ENCODE assay signal across 1 cellular context in the genomic region with DNA sequence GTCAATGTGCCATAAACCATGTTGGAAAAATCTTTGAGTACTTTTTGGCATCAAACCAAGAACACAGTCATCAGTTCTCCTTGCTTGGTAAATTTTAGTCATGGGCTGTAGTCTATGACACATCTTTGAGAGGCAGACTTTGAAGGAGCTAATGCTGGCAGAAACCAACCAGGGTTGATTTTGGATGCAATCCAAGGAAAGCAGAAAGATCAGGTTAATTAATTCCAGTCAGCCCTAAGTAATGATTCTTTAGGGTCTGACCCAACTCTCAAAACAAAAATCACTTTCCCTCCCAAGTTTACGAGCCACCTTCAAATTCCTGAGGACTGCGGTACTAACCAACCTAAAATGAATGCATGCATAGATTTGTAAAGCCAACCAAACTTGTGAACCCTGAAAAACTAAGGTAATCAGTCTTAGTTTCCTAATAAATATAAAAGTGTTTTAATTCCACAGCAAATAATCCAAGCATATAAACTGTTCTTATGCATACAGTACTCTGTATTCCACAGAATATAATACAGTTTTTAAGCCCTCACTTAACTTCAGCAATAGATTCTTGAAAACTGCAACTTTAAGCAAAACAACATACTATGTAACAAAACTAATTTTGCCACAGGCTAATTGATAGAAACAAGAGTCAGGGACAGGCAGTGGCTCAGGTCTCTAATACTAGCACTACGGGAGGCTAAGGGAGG.
TF ChIP-seq lines count a peak whose summit lies in the region.

No MANE protein-coding gene starts in this region.

TF ChIP-seq in HepG2, 621 proteins besides CTCF, POLR2A, EP300 and RAD21 (continued from another document):
- TF ChIP-seq, protein P1, sequence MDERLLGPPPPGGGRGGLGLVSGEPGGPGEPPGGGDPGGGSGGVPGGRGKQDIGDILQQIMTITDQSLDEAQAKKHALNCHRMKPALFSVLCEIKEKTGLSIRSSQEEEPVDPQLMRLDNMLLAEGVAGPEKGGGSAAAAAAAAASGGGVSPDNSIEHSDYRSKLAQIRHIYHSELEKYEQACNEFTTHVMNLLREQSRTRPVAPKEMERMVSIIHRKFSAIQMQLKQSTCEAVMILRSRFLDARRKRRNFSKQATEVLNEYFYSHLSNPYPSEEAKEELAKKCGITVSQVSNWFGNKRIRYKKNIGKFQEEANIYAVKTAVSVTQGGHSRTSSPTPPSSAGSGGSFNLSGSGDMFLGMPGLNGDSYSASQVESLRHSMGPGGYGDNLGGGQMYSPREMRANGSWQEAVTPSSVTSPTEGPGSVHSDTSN (CRISPR knock-in tag; IDR thresholded peaks at IDR 0.05), result no peak
TF ChIP-seq in HepG2: peak in this region for 1.
